ENCODE assay signal across 2 cellular contexts in the genomic region with DNA sequence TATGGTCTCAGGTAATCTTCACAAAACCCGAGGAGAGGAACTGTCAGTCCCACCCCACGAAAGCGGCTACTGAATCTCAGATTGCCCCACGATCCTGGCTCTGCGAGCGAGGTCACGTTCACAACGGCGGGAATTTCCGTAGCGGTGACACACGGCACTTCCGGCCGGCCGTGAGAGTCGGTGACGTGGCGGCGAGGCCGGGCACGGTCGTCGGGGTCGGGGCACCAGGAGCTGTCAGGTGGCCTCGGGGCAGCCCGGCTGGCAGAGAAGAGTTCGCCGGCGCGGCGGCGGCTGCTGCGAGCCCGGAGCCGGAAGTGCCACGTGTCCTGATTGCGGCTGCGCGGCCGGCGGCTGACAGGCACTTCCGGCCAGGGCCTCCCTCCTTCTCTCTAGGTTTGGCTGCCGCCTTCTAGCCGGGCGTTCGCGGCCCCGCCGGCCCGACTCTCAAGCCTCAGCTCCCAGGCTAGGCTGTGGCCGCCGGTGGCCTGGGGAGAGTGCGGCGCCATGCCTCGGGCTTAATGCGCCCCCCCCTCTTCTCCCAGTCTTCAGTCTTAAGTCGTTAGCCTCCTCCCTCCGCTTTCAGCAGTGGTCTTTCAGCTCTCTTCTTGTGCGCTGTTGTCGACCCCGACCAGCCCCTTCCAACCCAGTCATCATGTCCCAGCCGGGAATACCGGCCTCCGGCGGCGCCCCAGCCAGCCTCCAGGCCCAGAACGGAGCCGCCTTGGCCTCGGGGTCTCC.
TF ChIP-seq lines count a peak whose summit lies in the region.

A gene (plus strand): TSS at position 361 of the 738 bp plus-strand sequence. CDS start 292 bp downstream, at position 653.

TF ChIP-seq in HEK293, 187 proteins besides CTCF, POLR2A, EP300 and RAD21 (continued from another document and continues in another):
- TF ChIP-seq, protein P1, sequence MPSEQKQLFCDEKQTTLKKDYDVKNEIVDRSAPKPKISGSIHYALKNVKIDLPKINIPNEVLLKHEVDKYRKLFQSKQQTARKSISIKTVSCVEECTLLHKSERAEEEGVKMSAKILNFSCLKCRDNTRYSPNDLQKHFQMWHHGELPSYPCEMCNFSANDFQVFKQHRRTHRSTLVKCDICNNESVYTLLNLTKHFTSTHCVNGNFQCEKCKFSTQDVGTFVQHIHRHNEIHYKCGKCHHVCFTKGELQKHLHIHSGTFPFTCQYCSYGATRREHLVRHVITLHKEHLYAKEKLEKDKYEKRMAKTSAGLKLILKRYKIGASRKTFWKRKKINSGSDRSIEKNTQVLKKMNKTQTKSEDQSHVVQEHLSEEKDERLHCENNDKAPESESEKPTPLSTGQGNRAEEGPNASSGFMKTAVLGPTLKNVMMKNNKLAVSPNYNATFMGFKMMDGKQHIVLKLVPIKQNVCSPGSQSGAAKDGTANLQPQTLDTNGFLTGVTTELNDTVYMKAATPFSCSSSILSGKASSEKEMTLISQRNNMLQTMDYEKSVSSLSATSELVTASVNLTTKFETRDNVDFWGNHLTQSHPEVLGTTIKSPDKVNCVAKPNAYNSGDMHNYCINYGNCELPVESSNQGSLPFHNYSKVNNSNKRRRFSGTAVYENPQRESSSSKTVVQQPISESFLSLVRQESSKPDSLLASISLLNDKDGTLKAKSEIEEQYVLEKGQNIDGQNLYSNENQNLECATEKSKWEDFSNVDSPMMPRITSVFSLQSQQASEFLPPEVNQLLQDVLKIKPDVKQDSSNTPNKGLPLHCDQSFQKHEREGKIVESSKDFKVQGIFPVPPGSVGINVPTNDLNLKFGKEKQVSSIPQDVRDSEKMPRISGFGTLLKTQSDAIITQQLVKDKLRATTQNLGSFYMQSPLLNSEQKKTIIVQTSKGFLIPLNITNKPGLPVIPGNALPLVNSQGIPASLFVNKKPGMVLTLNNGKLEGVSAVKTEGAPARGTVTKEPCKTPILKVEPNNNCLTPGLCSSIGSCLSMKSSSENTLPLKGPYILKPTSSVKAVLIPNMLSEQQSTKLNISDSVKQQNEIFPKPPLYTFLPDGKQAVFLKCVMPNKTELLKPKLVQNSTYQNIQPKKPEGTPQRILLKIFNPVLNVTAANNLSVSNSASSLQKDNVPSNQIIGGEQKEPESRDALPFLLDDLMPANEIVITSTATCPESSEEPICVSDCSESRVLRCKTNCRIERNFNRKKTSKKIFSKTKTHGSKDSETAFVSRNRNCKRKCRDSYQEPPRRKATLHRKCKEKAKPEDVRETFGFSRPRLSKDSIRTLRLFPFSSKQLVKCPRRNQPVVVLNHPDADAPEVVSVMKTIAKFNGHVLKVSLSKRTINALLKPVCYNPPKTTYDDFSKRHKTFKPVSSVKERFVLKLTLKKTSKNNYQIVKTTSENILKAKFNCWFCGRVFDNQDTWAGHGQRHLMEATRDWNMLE (tag by site-specific recombination; conservative IDR thresholded peaks at IDR 0.05; ENCODE audit: low read depth), result peak; percentile 42
- TF ChIP-seq, protein P2, sequence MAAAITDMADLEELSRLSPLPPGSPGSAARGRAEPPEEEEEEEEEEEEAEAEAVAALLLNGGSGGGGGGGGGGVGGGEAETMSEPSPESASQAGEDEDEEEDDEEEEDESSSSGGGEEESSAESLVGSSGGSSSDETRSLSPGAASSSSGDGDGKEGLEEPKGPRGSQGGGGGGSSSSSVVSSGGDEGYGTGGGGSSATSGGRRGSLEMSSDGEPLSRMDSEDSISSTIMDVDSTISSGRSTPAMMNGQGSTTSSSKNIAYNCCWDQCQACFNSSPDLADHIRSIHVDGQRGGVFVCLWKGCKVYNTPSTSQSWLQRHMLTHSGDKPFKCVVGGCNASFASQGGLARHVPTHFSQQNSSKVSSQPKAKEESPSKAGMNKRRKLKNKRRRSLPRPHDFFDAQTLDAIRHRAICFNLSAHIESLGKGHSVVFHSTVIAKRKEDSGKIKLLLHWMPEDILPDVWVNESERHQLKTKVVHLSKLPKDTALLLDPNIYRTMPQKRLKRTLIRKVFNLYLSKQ (tag by site-specific recombination; IDR thresholded peaks at IDR 0.05; ENCODE audit: borderline replicate concordance), result no peak
- TF ChIP-seq, protein P3, sequence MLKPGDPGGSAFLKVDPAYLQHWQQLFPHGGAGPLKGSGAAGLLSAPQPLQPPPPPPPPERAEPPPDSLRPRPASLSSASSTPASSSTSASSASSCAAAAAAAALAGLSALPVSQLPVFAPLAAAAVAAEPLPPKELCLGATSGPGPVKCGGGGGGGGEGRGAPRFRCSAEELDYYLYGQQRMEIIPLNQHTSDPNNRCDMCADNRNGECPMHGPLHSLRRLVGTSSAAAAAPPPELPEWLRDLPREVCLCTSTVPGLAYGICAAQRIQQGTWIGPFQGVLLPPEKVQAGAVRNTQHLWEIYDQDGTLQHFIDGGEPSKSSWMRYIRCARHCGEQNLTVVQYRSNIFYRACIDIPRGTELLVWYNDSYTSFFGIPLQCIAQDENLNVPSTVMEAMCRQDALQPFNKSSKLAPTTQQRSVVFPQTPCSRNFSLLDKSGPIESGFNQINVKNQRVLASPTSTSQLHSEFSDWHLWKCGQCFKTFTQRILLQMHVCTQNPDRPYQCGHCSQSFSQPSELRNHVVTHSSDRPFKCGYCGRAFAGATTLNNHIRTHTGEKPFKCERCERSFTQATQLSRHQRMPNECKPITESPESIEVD (tag by site-specific recombination; IDR thresholded peaks at IDR 0.05), result no peak
- 0 out of 2 replicates have a peak, but pooled peaks have one; percentile 39 for TF ChIP-seq ZBTB8A (tag by site-specific recombination; IDR thresholded peaks at IDR 0.05)
- no peak for TF ChIP-seq ZNF302 (tag by site-specific recombination; IDR thresholded peaks at IDR 0.05; ENCODE audit: low read depth)
- TF ChIP-seq, protein P4, sequence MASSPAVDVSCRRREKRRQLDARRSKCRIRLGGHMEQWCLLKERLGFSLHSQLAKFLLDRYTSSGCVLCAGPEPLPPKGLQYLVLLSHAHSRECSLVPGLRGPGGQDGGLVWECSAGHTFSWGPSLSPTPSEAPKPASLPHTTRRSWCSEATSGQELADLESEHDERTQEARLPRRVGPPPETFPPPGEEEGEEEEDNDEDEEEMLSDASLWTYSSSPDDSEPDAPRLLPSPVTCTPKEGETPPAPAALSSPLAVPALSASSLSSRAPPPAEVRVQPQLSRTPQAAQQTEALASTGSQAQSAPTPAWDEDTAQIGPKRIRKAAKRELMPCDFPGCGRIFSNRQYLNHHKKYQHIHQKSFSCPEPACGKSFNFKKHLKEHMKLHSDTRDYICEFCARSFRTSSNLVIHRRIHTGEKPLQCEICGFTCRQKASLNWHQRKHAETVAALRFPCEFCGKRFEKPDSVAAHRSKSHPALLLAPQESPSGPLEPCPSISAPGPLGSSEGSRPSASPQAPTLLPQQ (tag by site-specific recombination; IDR thresholded peaks at IDR 0.05), result peak; percentile 69
- TF ChIP-seq ZNF629 (tag by site-specific recombination; IDR thresholded peaks at IDR 0.05), result peak; percentile 77
- 0 out of 2 replicates have a peak, but pooled peaks have one; percentile 53 for TF ChIP-seq YY2 (tag by site-specific recombination; IDR thresholded peaks at IDR 0.05)
- TF ChIP-seq EGR2 (tag by site-specific recombination; IDR thresholded peaks at IDR 0.05; ENCODE audit: low read depth), result no peak
- no peak for TF ChIP-seq ZNF544 (tag by site-specific recombination; IDR thresholded peaks at IDR 0.05)
- peak; percentile 66; the same call in 1 of the 2 replicates for TF ChIP-seq ZXDB (tag by site-specific recombination; IDR thresholded peaks at IDR 0.05)
- peak; percentile 23; the same call in 1 of the 2 replicates for TF ChIP-seq ZNF610 (tag by site-specific recombination; IDR thresholded peaks at IDR 0.05; ENCODE audit: borderline replicate concordance)
- 0 out of 2 replicates have a peak, but pooled peaks have one; percentile 14 for TF ChIP-seq ZBTB7A (tag by site-specific recombination; IDR thresholded peaks at IDR 0.05; ENCODE audit: low read depth)
- peak; percentile 71 for TF ChIP-seq ZNF660 (tag by site-specific recombination; IDR thresholded peaks at IDR 0.05)
- no peak for TF ChIP-seq OVOL3 (tag by site-specific recombination; IDR thresholded peaks at IDR 0.05)
- no peak for TF ChIP-seq ZNF530 (tag by site-specific recombination; IDR thresholded peaks at IDR 0.05; ENCODE audit: low read depth)

TF ChIP-seq in SK-N-SH, 30 proteins besides CTCF, POLR2A, EP300 and RAD21 (continued from another document):
- TF ChIP-seq POLR2AphosphoS5 (IDR thresholded peaks at IDR 0.05; ENCODE audit: low read depth, low read length), result no peak
- peak; percentile 94; the same call in 1 of the 2 replicates for TF ChIP-seq SIN3A (IDR thresholded peaks at IDR 0.05; ENCODE audit: borderline replicate concordance, low read depth, low read length)
- TF ChIP-seq MEF2A (IDR thresholded peaks at IDR 0.05; ENCODE audit: borderline replicate concordance, low read depth), result no peak
- no peak for TF ChIP-seq CHD2 (IDR thresholded peaks at IDR 0.05; ENCODE audit: low read length, partially characterized antibody)
- TF ChIP-seq FOXM1 (IDR thresholded peaks at IDR 0.05; ENCODE audit: low read depth), result no peak
- TF ChIP-seq GABPA (IDR thresholded peaks at IDR 0.05; ENCODE audit: low read depth), result peak; percentile 82
- no peak; the same call in 1 of the 2 replicates for TF ChIP-seq FOSL2 (IDR thresholded peaks at IDR 0.05; ENCODE audit: borderline replicate concordance, low read depth)
- no peak for TF ChIP-seq TCF12 (IDR thresholded peaks at IDR 0.05)
- TF ChIP-seq TEAD4 (IDR thresholded peaks at IDR 0.05; ENCODE audit: borderline replicate concordance, insufficient read depth), result no peak
- no peak for TF ChIP-seq SMC3 (IDR thresholded peaks at IDR 0.05; ENCODE audit: low read depth, low read length)
- TF ChIP-seq, protein P5, sequence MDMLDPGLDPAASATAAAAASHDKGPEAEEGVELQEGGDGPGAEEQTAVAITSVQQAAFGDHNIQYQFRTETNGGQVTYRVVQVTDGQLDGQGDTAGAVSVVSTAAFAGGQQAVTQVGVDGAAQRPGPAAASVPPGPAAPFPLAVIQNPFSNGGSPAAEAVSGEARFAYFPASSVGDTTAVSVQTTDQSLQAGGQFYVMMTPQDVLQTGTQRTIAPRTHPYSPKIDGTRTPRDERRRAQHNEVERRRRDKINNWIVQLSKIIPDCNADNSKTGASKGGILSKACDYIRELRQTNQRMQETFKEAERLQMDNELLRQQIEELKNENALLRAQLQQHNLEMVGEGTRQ (IDR thresholded peaks at IDR 0.05; ENCODE audit: borderline replicate concordance, low read depth, low read length), result no peak
- TF ChIP-seq, protein P6, sequence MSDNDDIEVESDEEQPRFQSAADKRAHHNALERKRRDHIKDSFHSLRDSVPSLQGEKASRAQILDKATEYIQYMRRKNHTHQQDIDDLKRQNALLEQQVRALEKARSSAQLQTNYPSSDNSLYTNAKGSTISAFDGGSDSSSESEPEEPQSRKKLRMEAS (IDR thresholded peaks at IDR 0.05; ENCODE audit: low read depth), result peak; percentile 92
- TF ChIP-seq YY1 (IDR thresholded peaks at IDR 0.05; ENCODE audit: low read depth), result no peak
- peak; percentile 54 for TF ChIP-seq TAF1 (IDR thresholded peaks at IDR 0.05; ENCODE audit: borderline replicate concordance, low read depth, low read length)
- TF ChIP-seq FOXJ3 (CRISPR knock-in tag; IDR thresholded peaks at IDR 0.05), result no peak
- TF ChIP-seq MXI1 (IDR thresholded peaks at IDR 0.05; ENCODE audit: low read depth, low read length), result peak; percentile 99
- no peak for TF ChIP-seq RCOR1 (IDR thresholded peaks at IDR 0.05; ENCODE audit: low read length)
- TF ChIP-seq, protein P7, sequence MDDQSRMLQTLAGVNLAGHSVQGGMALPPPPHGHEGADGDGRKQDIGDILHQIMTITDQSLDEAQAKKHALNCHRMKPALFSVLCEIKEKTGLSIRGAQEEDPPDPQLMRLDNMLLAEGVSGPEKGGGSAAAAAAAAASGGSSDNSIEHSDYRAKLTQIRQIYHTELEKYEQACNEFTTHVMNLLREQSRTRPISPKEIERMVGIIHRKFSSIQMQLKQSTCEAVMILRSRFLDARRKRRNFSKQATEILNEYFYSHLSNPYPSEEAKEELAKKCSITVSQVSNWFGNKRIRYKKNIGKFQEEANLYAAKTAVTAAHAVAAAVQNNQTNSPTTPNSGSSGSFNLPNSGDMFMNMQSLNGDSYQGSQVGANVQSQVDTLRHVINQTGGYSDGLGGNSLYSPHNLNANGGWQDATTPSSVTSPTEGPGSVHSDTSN (IDR thresholded peaks at IDR 0.05), result peak; percentile 40; the same call in 1 of the 2 replicates
- TF ChIP-seq, protein P8, sequence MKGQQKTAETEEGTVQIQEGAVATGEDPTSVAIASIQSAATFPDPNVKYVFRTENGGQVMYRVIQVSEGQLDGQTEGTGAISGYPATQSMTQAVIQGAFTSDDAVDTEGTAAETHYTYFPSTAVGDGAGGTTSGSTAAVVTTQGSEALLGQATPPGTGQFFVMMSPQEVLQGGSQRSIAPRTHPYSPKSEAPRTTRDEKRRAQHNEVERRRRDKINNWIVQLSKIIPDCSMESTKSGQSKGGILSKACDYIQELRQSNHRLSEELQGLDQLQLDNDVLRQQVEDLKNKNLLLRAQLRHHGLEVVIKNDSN (IDR thresholded peaks at IDR 0.05; ENCODE audit: borderline replicate concordance, low read depth), result peak; percentile 70
- no peak for TF ChIP-seq GATA2 (CRISPR knock-in tag; IDR thresholded peaks at IDR 0.05)
- no peak for TF ChIP-seq RFX5 (IDR thresholded peaks at IDR 0.05; ENCODE audit: low read length)
- no peak for TF ChIP-seq RXRA (IDR thresholded peaks at IDR 0.05; ENCODE audit: borderline replicate concordance, low read depth)
- TF ChIP-seq NFIC (IDR thresholded peaks at IDR 0.05; ENCODE audit: borderline replicate concordance), result no peak
- no peak for TF ChIP-seq JUND (IDR thresholded peaks at IDR 0.05)
- TF ChIP-seq NRF1 (IDR thresholded peaks at IDR 0.05; ENCODE audit: low read depth, low read length), result peak; percentile 70
